Comparison of ENCODE assay signal across 18 cellular contexts in the genomic region with DNA sequence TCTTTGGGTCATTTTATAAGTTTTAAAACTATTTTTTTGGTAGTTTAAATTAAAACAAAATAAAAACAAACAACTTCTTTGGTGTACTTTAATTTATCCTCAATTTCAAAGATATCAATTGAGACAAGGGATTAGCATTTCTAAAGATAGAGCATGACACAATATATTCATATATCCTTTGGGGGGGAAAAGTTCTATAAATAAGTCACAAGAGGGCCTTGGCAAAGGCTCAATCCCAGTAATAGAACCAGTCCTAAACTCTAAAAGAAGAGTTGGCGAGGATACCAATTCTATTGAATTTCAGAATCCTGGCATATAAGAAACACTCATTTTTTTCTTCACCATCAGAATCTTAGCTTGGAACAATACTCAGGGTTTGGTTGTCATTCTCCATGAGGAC.
"Had no signal": no experiment of that assay in that cellular context is flagged by ENCODE, and none has a peak within 500 bp of the region (broad histone marks: within the 10 kb centered on the region; RNA-seq: fewer than 3 reads in every experiment).

No MANE protein-coding gene starts in this region.

- H3K9me3 ChIP-seq: breast epithelium, esophagus squamous epithelium, lower lobe of right lung had no signal

- H3K79me2 ChIP-seq: parathyroid adenoma had no signal

- H3K4me3 ChIP-seq: breast epithelium, esophagus squamous epithelium, lower lobe of right lung, smooth muscle cell had no signal

- ATAC-seq: left lobe of liver; lower lobe of right lung; naive thymus-derived CD4-positive, alpha-beta T cell had no signal

- H3K4me1 ChIP-seq: breast epithelium, esophagus squamous epithelium, lower lobe of right lung had no signal

- H3K36me3 ChIP-seq: breast epithelium, esophagus squamous epithelium, lower lobe of right lung had no signal

- H3K9ac ChIP-seq: parathyroid adenoma had no signal

- H3K27ac ChIP-seq: breast epithelium, esophagus squamous epithelium, lower lobe of right lung, parathyroid adenoma had no signal

- DNase-seq: central memory CD4-positive, alpha-beta T cell; cortex of kidney; effector memory CD4-positive, alpha-beta T cell; esophagus squamous epithelium; head of caudate nucleus; hypothalamus; kidney glomerular epithelial cell; lower lobe of right lung; mesenchymal stem cell; naive thymus-derived CD4-positive, alpha-beta T cell; nucleus accumbens; stimulated activated CD4-positive, alpha-beta T cell treated with anti-CD3 and anti-CD28 coated beads, Interleukin-2, amount 100 ng/mL, for 48 hours; stimulated activated naive CD4-positive, alpha-beta T cell treated with Interleukin-2 at 50 U/mL for 16 hours; trophoblast cell had no signal

- H3K4me2 ChIP-seq: smooth muscle cell had no signal

- H3K27me3 ChIP-seq: esophagus squamous epithelium had no signal
